In the genomic region with DNA sequence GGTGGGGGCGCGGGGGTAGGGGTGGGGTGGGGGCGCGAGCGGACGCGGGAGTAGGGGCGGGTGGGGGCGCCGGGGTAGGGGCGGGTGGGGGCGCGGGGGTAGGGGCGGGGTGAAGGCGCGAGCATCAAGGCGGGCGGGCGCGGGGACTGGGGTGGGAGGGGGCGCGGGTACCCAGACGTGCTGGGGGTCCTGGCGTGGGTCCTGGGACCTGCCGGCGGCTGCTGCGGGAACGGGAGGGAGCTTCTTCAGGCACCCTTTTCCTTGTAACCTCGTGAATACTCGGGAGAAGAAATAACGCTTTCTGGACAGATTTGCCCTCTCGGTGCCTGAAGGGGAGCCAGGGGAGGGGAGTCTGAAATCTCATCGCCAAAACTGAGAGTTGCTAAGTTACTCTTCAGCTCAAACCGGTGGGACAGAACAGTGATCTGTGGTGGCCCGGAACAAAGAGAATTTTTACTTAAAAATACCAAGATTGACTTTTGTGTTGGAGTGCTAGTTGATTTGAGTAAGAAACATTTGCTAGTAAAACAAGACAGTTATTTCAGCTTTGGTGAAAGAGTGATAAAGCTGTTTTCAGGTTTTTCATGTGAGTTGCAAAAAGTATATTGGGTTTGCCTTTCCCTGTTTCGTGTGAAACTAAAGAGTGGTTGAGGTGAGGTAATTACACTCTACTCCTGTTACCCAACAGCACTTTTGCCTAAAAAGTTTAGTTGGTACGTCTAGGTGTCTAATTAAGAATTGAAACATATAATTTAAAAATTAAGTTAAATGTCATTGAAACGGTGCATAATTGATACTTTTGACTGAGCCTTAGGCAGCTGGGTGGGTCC, we compare ENCODE assay signal across 13 cellular contexts. TPM values are rescaled to one million over a fixed set of nuclear protein-coding genes. Genes with fewer than 3 reads are reported as not detected.
DNase-seq lines count a peak whose midpoint lies in the region; ATAC-seq and TF ChIP-seq lines count a peak whose summit lies in the region.
"Had no signal": no experiment of that assay in that cellular context is flagged by ENCODE, and none has a peak within 500 bp of the region (broad histone marks: within the 10 kb centered on the region; RNA-seq: fewer than 3 reads in every experiment).

No MANE protein-coding gene starts in this region.

- peak overlapping the region; percentile 97 for H3K27ac Mint-ChIP-seq in Caco-2 (ENCODE audit: unreplicated experiment)
- H3K27ac Mint-ChIP-seq in naive thymus-derived CD4-positive, alpha-beta T cell = no peak overlapping the region
- no peak overlapping the region for H3K27ac Mint-ChIP-seq in activated naive CD4-positive, alpha-beta T cell treated with anti-CD3 and anti-CD28 coated beads, Interleukin-2, amount 10 ng/mL, durations not matched to agents 7 days and 5 days
- H3K27ac Mint-ChIP-seq: activated CD4-positive, alpha-beta memory T cell treated with anti-CD3 and anti-CD28 coated beads, Interleukin-2, amount 10 ng/mL, durations not matched to agents 7 days and 5 days; activated naive CD4-positive, alpha-beta T cell treated with anti-CD3 and anti-CD28 coated beads, Interleukin-2, amount 50 U/mL, for 24 hours; CD8-positive, alpha-beta memory T cell had no signal

- peaks cover 5% of the 10 kb centered on the region for H3K27me3 Mint-ChIP-seq in Caco-2 (ENCODE audit: insufficient read depth, unreplicated experiment)
- H3K27me3 Mint-ChIP-seq in naive thymus-derived CD4-positive, alpha-beta T cell = peaks cover 56 to 72% (median 58%) of the 10 kb centered on the region in 5 donors
- H3K27me3 Mint-ChIP-seq in activated naive CD4-positive, alpha-beta T cell treated with anti-CD3 and anti-CD28 coated beads, Interleukin-2, amount 10 ng/mL, durations not matched to agents 7 days and 5 days = peaks cover 71% of the 10 kb centered on the region

- TF ChIP-seq CTCF in Caco-2 (IDR thresholded peaks at IDR 0.05; ENCODE audit: insufficient read depth in 1 of 2, low read depth in 1 of 2, low read length in 1 of 2, severe bottlenecking in 1 of 2, unreplicated experiment in 1 of 2) = no peak

- H3K9me3 Mint-ChIP-seq in Caco-2 (ENCODE audit: unreplicated experiment) = peaks cover 10% of the 10 kb centered on the region
- peaks cover 0 to 2% (median 0%) of the 10 kb centered on the region in 11 donors for H3K9me3 Mint-ChIP-seq in naive thymus-derived CD4-positive, alpha-beta T cell
- H3K9me3 Mint-ChIP-seq in activated naive CD4-positive, alpha-beta T cell treated with anti-CD3 and anti-CD28 coated beads, Interleukin-2, amount 10 ng/mL, durations not matched to agents 7 days and 5 days = no peaks in the 10 kb centered on the region
- H3K9me3 Mint-ChIP-seq: activated CD4-positive, alpha-beta memory T cell treated with anti-CD3 and anti-CD28 coated beads, Interleukin-2, amount 10 ng/mL, durations not matched to agents 7 days and 5 days; activated naive CD4-positive, alpha-beta T cell treated with anti-CD3 and anti-CD28 coated beads, Interleukin-2, amount 50 U/mL, for 24 hours had no signal

- H3K4me3 ChIP-seq in Caco-2 (ENCODE audit: low read depth, low read length) (peak overlapping the region; percentile 31), HUES6 (ENCODE audit: low read depth, low read length) (peak overlapping the region; percentile 63)
- no peak overlapping the region for H3K4me3 ChIP-seq in naive thymus-derived CD4-positive, alpha-beta T cell (ENCODE audit: low read length)

- peak overlapping the region; percentile 44 for H3K9ac ChIP-seq in HUES6 (ENCODE audit: low read length)

- POLR2A ChIA-PET in Caco-2 (lab: Charles Lee) = interaction anchor here (1.0 kb wide), 1 partner anchor 10 kb away, joined by 4 read pairs; no protein-coding TSS in a partner anchor
- POLR2A ChIA-PET in naive thymus-derived CD4-positive, alpha-beta T cell (lab: Charles Lee) = no interaction called here

- H3K36me3 Mint-ChIP-seq in Caco-2 (ENCODE audit: insufficient read depth, unreplicated experiment) = peaks cover 16% of the 10 kb centered on the region
- H3K36me3 Mint-ChIP-seq in naive thymus-derived CD4-positive, alpha-beta T cell = no peaks in the 10 kb centered on the region
- no peaks in the 10 kb centered on the region for H3K36me3 Mint-ChIP-seq in activated naive CD4-positive, alpha-beta T cell treated with anti-CD3 and anti-CD28 coated beads, Interleukin-2, amount 10 ng/mL, durations not matched to agents 7 days and 5 days
- H3K36me3 Mint-ChIP-seq: activated naive CD4-positive, alpha-beta T cell treated with anti-CD3 and anti-CD28 coated beads, Interleukin-2, amount 50 U/mL, for 24 hours; CD8-positive, alpha-beta memory T cell had no signal

- H3K36me3 ChIP-seq in Caco-2 (ENCODE audit: control insufficient read depth, insufficient read depth, low read length) (no peaks in the 10 kb centered on the region), HUES6 (ENCODE audit: control insufficient read depth, insufficient read depth, low read length) (peaks cover 15% of the 10 kb centered on the region)
- no peaks in the 10 kb centered on the region for H3K36me3 ChIP-seq in naive thymus-derived CD4-positive, alpha-beta T cell (ENCODE audit: control insufficient read depth in 2 of 3, insufficient read depth in 3 of 3, low read length in 3 of 3)

- H3K4me1 ChIP-seq in Caco-2 (peaks cover 44% of the 10 kb centered on the region), HUES6 (ENCODE audit: control insufficient read depth, insufficient read depth, low read length) (peaks cover 26% of the 10 kb centered on the region)
- no peaks in the 10 kb centered on the region for H3K4me1 ChIP-seq in naive thymus-derived CD4-positive, alpha-beta T cell (ENCODE audit: control insufficient read depth in 2 of 2, insufficient read depth in 2 of 2, low read length in 2 of 2)

- H3K4me1 Mint-ChIP-seq in Caco-2 (ENCODE audit: low read depth, unreplicated experiment) = peaks cover 35% of the 10 kb centered on the region
- peaks cover 0 to 12% (median 3%) of the 10 kb centered on the region in 7 donors for H3K4me1 Mint-ChIP-seq in naive thymus-derived CD4-positive, alpha-beta T cell
- H3K4me1 Mint-ChIP-seq in activated naive CD4-positive, alpha-beta T cell treated with anti-CD3 and anti-CD28 coated beads, Interleukin-2, amount 10 ng/mL, durations not matched to agents 7 days and 5 days = peaks cover 4% of the 10 kb centered on the region
- H3K4me1 Mint-ChIP-seq: activated CD4-positive, alpha-beta memory T cell treated with anti-CD3 and anti-CD28 coated beads, Interleukin-2, amount 10 ng/mL, durations not matched to agents 7 days and 5 days had no signal

- intact Hi-C loops in Caco-2 (cut with micrococcal nuclease; ENCODE audit: unreplicated experiment) = no loop called here
- intact Hi-C loops in naive thymus-derived CD4-positive, alpha-beta T cell (cut with micrococcal nuclease) = no loop called here

- ATAC-seq in naive thymus-derived CD4-positive, alpha-beta T cell = no peak
- ATAC-seq in GM18520 (IDR thresholded peaks at IDR 0.05; ENCODE audit: unreplicated experiment) (no peak), GM19328 (IDR thresholded peaks at IDR 0.05; ENCODE audit: unreplicated experiment) (no peak)

- no TSS peak for BruUV-seq in Caco-2 (replicated peaks; lab: Mats Ljungman, UMichigan)

- H3K9me3 ChIP-seq in Caco-2 = no peaks in the 10 kb centered on the region
- no peaks in the 10 kb centered on the region for H3K9me3 ChIP-seq in HUES6 (ENCODE audit: control insufficient read depth, insufficient read depth, low read depth, low read length)
- no peaks in the 10 kb centered on the region for H3K9me3 ChIP-seq in naive thymus-derived CD4-positive, alpha-beta T cell (ENCODE audit: control insufficient read depth in 2 of 3, low read length in 3 of 3)

- H3K4me3 Mint-ChIP-seq in Caco-2 (ENCODE audit: unreplicated experiment) = peak overlapping the region; percentile 83
- peak overlapping the region in 6 of 10 donors; percentile 17 to 80 (median 34) for H3K4me3 Mint-ChIP-seq in naive thymus-derived CD4-positive, alpha-beta T cell
- H3K4me3 Mint-ChIP-seq in activated naive CD4-positive, alpha-beta T cell treated with anti-CD3 and anti-CD28 coated beads, Interleukin-2, amount 10 ng/mL, durations not matched to agents 7 days and 5 days = no peak overlapping the region
- H3K4me3 Mint-ChIP-seq: activated CD4-positive, alpha-beta memory T cell treated with anti-CD3 and anti-CD28 coated beads, Interleukin-2, amount 10 ng/mL, durations not matched to agents 7 days and 5 days; activated naive CD4-positive, alpha-beta T cell treated with anti-CD3 and anti-CD28 coated beads, Interleukin-2, amount 50 U/mL, for 24 hours had no signal

- CTCF ChIA-PET in Caco-2 (lab: Charles Lee) = interaction anchor here (1.7 kb wide), 1 partner anchor 10 kb away, joined by 5 read pairs; no protein-coding TSS in a partner anchor
- CTCF ChIA-PET in naive thymus-derived CD4-positive, alpha-beta T cell (lab: Charles Lee) = no interaction called here
- CTCF ChIA-PET in activated naive CD4-positive, alpha-beta T cell treated with anti-CD3 and anti-CD28 coated beads, Interleukin-2, amount 10 ng/mL, durations not matched to agents 7 days and 5 days (lab: Charles Lee) = no interaction called here

- no peak for DNase-seq in Caco-2
- DNase-seq in astrocyte of the hippocampus (ENCODE audit: low read depth, low spot score) = peak; percentile 53
- DNase-seq in naive thymus-derived CD4-positive, alpha-beta T cell = no peak
- DNase-seq in activated naive CD4-positive, alpha-beta T cell treated with anti-CD3 and anti-CD28 coated beads, Interleukin-2, amount 10 ng/mL, durations not matched to agents 7 days and 5 days = no peak
- no peak for DNase-seq in NOMO-1 (lab: John Stamatoyannopoulos, UW; ENCODE audit: unreplicated experiment in 2 of 2)
- DNase-seq: activated CD4-positive, alpha-beta memory T cell treated with anti-CD3 and anti-CD28 coated beads, Interleukin-2, amount 10 ng/mL, durations not matched to agents 7 days and 5 days; CD8-positive, alpha-beta memory T cell; T-helper 2 cell had no signal

- no peak overlapping the region for H3K27ac ChIP-seq in HUES6 (ENCODE audit: low read depth, low read length)
- no peak overlapping the region for H3K27ac ChIP-seq in naive thymus-derived CD4-positive, alpha-beta T cell (ENCODE audit: low read depth, low read length)

- H3K27me3 ChIP-seq in Caco-2 (replicated peaks; ENCODE audit: control insufficient read depth, insufficient read depth, low read length) = no peaks in the 10 kb centered on the region
- peaks cover 19% of the 10 kb centered on the region; the same call in 1 of the 2 replicates for H3K27me3 ChIP-seq in HUES6 (ENCODE audit: control insufficient read depth, insufficient read depth, low read length)
- H3K27me3 ChIP-seq in naive thymus-derived CD4-positive, alpha-beta T cell (ENCODE audit: control insufficient read depth in 2 of 2, insufficient read depth in 2 of 2, low read length in 2 of 2) = peaks cover 0 to 8% of the 10 kb centered on the region in 2 donors

RNA-seq across cellular contexts. Expression of a gene that starts 0.6 kb away (rescaled TPM):
- 15.0 TPM in 2 replicates for total RNA-seq in Caco-2 (2022)
- 1 to 10 TPM in 1 of 5 experiments, under 1 TPM in 1, not detected in 3; 0.39 to 2.0 TPM for total RNA-seq in naive thymus-derived CD4-positive, alpha-beta T cell
- not detected for polyA plus RNA-seq in naive thymus-derived CD4-positive, alpha-beta T cell
- total RNA-seq: activated CD4-positive, alpha-beta memory T cell treated with anti-CD3 and anti-CD28 coated beads, Interleukin-2, amount 10 ng/mL, durations not matched to agents 7 days and 5 days; CD8-positive, alpha-beta memory T cell; MCF 10A had no signal
- polyA plus RNA-seq: CD8-positive, alpha-beta memory T cell had no signal
